ENCODE assay signal across 13 cellular contexts in the genomic region with DNA sequence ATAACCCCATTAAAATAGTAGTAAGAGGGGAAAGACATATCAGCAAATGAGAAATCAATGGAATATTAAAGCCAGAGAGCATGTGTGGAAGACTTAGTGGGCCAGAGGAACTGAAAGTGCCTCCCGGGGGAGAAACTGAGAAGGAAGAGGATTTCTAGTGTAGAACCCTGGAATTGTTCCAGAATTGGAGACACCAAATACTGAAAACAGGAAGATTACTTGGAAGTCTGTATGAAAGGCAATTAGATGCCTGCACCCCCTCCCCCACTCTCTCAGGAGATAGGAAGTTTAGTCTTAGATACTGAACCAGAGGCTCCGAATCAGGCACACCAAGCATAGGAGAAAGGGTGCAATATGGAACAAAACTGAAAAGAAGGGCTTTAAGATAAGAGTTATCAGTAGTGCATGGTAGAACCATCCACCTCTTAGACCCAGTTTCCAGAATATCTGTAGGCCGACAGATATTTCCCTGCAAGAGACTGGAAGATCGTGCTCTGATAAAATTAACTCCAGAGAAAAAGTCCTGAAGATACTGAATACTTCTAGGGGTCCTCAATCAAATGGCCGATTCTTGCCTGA. TPM values are rescaled to one million over a fixed set of nuclear protein-coding genes. Genes with fewer than 3 reads are reported as not detected.
DNase-seq lines count a peak whose midpoint lies in the region; ATAC-seq and TF ChIP-seq lines count a peak whose summit lies in the region.
"Had no signal": no experiment of that assay in that cellular context is flagged by ENCODE, and none has a peak within 500 bp of the region (broad histone marks: within the 10 kb centered on the region; RNA-seq: fewer than 3 reads in every experiment).

No MANE protein-coding gene starts in this region.

- H3K9me3 Mint-ChIP-seq in CD8-positive, alpha-beta T cell: no peaks in the 10 kb centered on the region
- H3K9me3 Mint-ChIP-seq in mesothelial cell of epicardium: peaks cover 5% of the 10 kb centered on the region

- TF ChIP-seq POLR2A in sigmoid colon (IDR thresholded peaks at IDR 0.05): no peak

- no peak overlapping the region for H3K4me3 ChIP-seq in CD8-positive, alpha-beta T cell (ENCODE audit: low read depth, low read length)
- no peak overlapping the region for H3K4me3 ChIP-seq in sigmoid colon

- H3K27ac Mint-ChIP-seq in CD8-positive, alpha-beta T cell: peak overlapping the region; percentile 38
- H3K27ac Mint-ChIP-seq in mesothelial cell of epicardium: peak overlapping the region; percentile 27

- no peak overlapping the region for H3K4me3 Mint-ChIP-seq in CD8-positive, alpha-beta T cell
- H3K4me3 Mint-ChIP-seq in mesothelial cell of epicardium: no peak overlapping the region

- no peak overlapping the region for H3K27ac ChIP-seq in CD8-positive, alpha-beta T cell (ENCODE audit: low read depth, low read length)
- no peak overlapping the region for H3K27ac ChIP-seq in sigmoid colon
- H3K27ac ChIP-seq: KMS-11, VCaP had no signal

- POLR2A ChIA-PET in CD8-positive, alpha-beta T cell (lab: Charles Lee): interaction anchor here (1.4 kb wide), 1 partner anchor 11 kb away, joined by 4 read pairs; no protein-coding TSS in a partner anchor

- intact Hi-C loops in CD8-positive, alpha-beta T cell (cut with DNase I, micrococcal nuclease): no loop called here
- intact Hi-C loops in sigmoid colon (cut with DNase I): no loop called here

- peaks cover 30% of the 10 kb centered on the region for H3K36me3 Mint-ChIP-seq in CD8-positive, alpha-beta T cell
- peaks cover 11% of the 10 kb centered on the region for H3K36me3 Mint-ChIP-seq in mesothelial cell of epicardium

- no peak for ATAC-seq in CD8-positive, alpha-beta T cell
- ATAC-seq: esophagus mucosa had no signal

- H3K4me1 ChIP-seq in CD8-positive, alpha-beta T cell (ENCODE audit: insufficient read depth, low read length): no peaks in the 10 kb centered on the region
- peaks cover 0 to 30% (median 17%) of the 10 kb centered on the region in 4 donors for H3K4me1 ChIP-seq in sigmoid colon

- H3K36me3 ChIP-seq in CD8-positive, alpha-beta T cell (ENCODE audit: insufficient read depth, low read length): no peaks in the 10 kb centered on the region
- peaks cover 0 to 7% (median 0%) of the 10 kb centered on the region in 4 donors for H3K36me3 ChIP-seq in sigmoid colon

- WGBS in sigmoid colon, 2 donors: 80 to 87% methylated on average over 5 of the region's 5 CpGs

- H3K9me3 ChIP-seq in CD8-positive, alpha-beta T cell (ENCODE audit: low read length): no peaks in the 10 kb centered on the region
- H3K9me3 ChIP-seq in sigmoid colon: no peaks in the 10 kb centered on the region

- TF ChIP-seq CTCF in CD8-positive, alpha-beta T cell (IDR thresholded peaks at IDR 0.05): no peak
- no peak for TF ChIP-seq CTCF in mesothelial cell of epicardium (IDR thresholded peaks at IDR 0.05; ENCODE audit: unreplicated experiment)
- TF ChIP-seq CTCF in sigmoid colon (IDR thresholded peaks at IDR 0.05): no peak

- DNase-seq in CD8-positive, alpha-beta T cell: no peak
- DNase-seq in NCI-H69 (lab: John Stamatoyannopoulos, UW) (peak; percentile 1), epidermal melanocyte (ENCODE audit: insufficient read length, low spot score) (peak; percentile 26), mesothelial cell of epicardium (ENCODE audit: low spot score in 2 of 2, unreplicated experiment in 2 of 2) (no peak), UCSD-AML1 (lab: John Stamatoyannopoulos, UW; ENCODE audit: unreplicated experiment) (no peak), NCI-H2227 treated with DMSO at 0.1 percent for 48 hours (lab: John Stamatoyannopoulos, UW) (no peak), sigmoid colon (no peak), A172 (ENCODE audit: low spot score) (no peak)
- DNase-seq: RPMI8226; stimulated activated naive CD4-positive, alpha-beta T cell treated with Interleukin-2 at 50 U/mL for 16 hours had no signal

- no peaks in the 10 kb centered on the region for H3K27me3 ChIP-seq in CD8-positive, alpha-beta T cell (ENCODE audit: insufficient read depth, low read length)
- H3K27me3 ChIP-seq in sigmoid colon: no peaks in the 10 kb centered on the region

- no peaks in the 10 kb centered on the region for H3K27me3 Mint-ChIP-seq in CD8-positive, alpha-beta T cell (ENCODE audit: low read depth)
- H3K27me3 Mint-ChIP-seq in mesothelial cell of epicardium (ENCODE audit: low read depth): no peaks in the 10 kb centered on the region

- peaks cover 3% of the 10 kb centered on the region for H3K4me1 Mint-ChIP-seq in CD8-positive, alpha-beta T cell (ENCODE audit: low read depth)
- peaks cover 14% of the 10 kb centered on the region for H3K4me1 Mint-ChIP-seq in mesothelial cell of epicardium

- CTCF ChIA-PET in CD8-positive, alpha-beta T cell (lab: Charles Lee): interaction anchor here (1.2 to 2.0 kb wide), 3 partner anchors 9 to 151 kb away, joined by 3 to 17 read pairs (median 4); a partner anchor contains a TSS

- no peak for TF ChIP-seq EP300 in sigmoid colon (IDR thresholded peaks at IDR 0.05)

RNA-seq across cellular contexts. Expression of a gene that starts 32.4 kb away (rescaled TPM):
- 10 to 100 TPM; 61.6 to 62.8 TPM for total RNA-seq in CD8-positive, alpha-beta T cell
- total RNA-seq in mesothelial cell of epicardium: 21.9 to 28.5 TPM (median 26.8 TPM) in 3 replicates
- 10 to 100 TPM; 10.3 to 33.8 (median 11.7) TPM for total RNA-seq in sigmoid colon
- 10 to 100 TPM; 10.6 to 27.0 (median 13.8) TPM for polyA plus RNA-seq in sigmoid colon
- 12.1 and 14.9 TPM in 2 replicates for total RNA-seq in A172 (2014; rRNA removed; shearing (Covaris generic))

RNA-seq across cellular contexts. Expression of a gene that starts 32.6 kb away (rescaled TPM):
- total RNA-seq in CD8-positive, alpha-beta T cell: 10 to 100 TPM; 11.7 to 12.2 TPM
- 5.8 to 6.2 TPM (median 5.9 TPM) in 3 replicates for total RNA-seq in mesothelial cell of epicardium
- total RNA-seq in sigmoid colon: 10 to 100 TPM in 1 of 4 donors, 1 to 10 TPM in 3; 5.3 to 16.1 (median 9.0) TPM
- polyA plus RNA-seq in sigmoid colon: 10 to 100 TPM; 14.6 to 20.4 (median 18.3) TPM
- total RNA-seq in A172 (2014; rRNA removed; shearing (Covaris generic)): 9.1 and 12.2 TPM in 2 replicates

Comparison
In these comparisons a context has a peak if more than half of its experiments do, and no peak if none do; other contexts are left out.
1. DNase-seq: peak in NCI-H69 (single experiment) and epidermal melanocyte (single experiment); none in CD8-positive, alpha-beta T cell (0 of 7), mesothelial cell of epicardium (0 of 2), UCSD-AML1 (single experiment), NCI-H2227 treated with DMSO at 0.1 percent for 48 hours (single experiment), sigmoid colon (single experiment) and A172 (single experiment).